8 cellular contexts compared by ENCODE assay signal in genomic region chr19:2289714-2290435, GRCh38. TPM values are rescaled to one million over a fixed set of nuclear protein-coding genes. Genes with fewer than 3 reads are reported as not detected.
DNase-seq lines count a peak whose midpoint lies in the region; ATAC-seq and TF ChIP-seq lines count a peak whose summit lies in the region.

No MANE protein-coding gene starts in this region.

- in situ Hi-C loops in mammary epithelial cell (cut with MboI; ENCODE audit: low sequenced_read_pairs in 2 of 2), result no loop called here

- H3K9ac ChIP-seq in mammary epithelial cell (ENCODE audit: insufficient read depth, low read length), result no peak overlapping the region

- TF ChIP-seq CTCF in mammary epithelial cell (conservative IDR thresholded peaks at IDR 0.05 in 1 of 2, IDR thresholded peaks at IDR 0.05 in 1 of 2; ENCODE audit: extremely low read depth in 1 of 2, insufficient read depth in 1 of 2, low read depth in 1 of 2, low read length in 2 of 2), result no peak

- H3K4me2 ChIP-seq in mammary epithelial cell (ENCODE audit: insufficient read depth, low read depth, low read length), result peak overlapping the region; percentile 91

- H3K79me2 ChIP-seq in mammary epithelial cell (ENCODE audit: insufficient read depth, low read length), result no peaks in the 10 kb centered on the region

- dilution Hi-C loops in mammary epithelial cell (cut with HindIII; ENCODE audit: low sequenced_read_pairs), result loop anchor here (25.0 kb wide), 1 partner anchor 122 kb away; no protein-coding TSS in a partner anchor

- WGBS in mammary epithelial cell (ENCODE audit: low coverage, missing lambda C conversion rate), result 4% methylated on average over 36 of the region's 74 CpGs

- BruUV-seq in mammary epithelial cell (replicated peaks; lab: Mats Ljungman, UMichigan), result no TSS peak

- intact Hi-C loops in mammary epithelial cell (cut with micrococcal nuclease), result no loop called here

- H3K9me3 ChIP-seq in mammary epithelial cell (replicated peaks; ENCODE audit: insufficient read depth, low read length), result no peaks in the 10 kb centered on the region

- peaks cover 9% of the 10 kb centered on the region for H4K20me1 ChIP-seq in mammary epithelial cell (ENCODE audit: insufficient read depth, low read length)

- peak; percentile 79 for DNase-seq in activated CD8-positive, alpha-beta memory T cell treated with anti-CD3 and anti-CD28 coated beads for 24 hours
- no peak for DNase-seq in activated CD8-positive, alpha-beta memory T cell treated with anti-CD3 and anti-CD28 coated beads, Interleukin-2, amount 50 U/mL, for 4 hours
- DNase-seq in SIG-M5 treated with dmso at 0.1 percent for 504 hours (lab: John Stamatoyannopoulos, UW; ENCODE audit: unreplicated experiment) (peak; percentile 95), mammary epithelial cell (peak; percentile 24), midbrain (lab: John Stamatoyannopoulos, UW) (peak; percentile 28), NCI-H345 (lab: John Stamatoyannopoulos, UW) (no peak)

- CTCF ChIA-PET in mammary epithelial cell (lab: Charles Lee; ENCODE audit: low non-redundant PET), result no interaction called here

- peak overlapping the region in 2 of 3 experiments; percentile 14 to 39 for H3K4me3 ChIP-seq in mammary epithelial cell (replicated peaks in 1 of 3; ENCODE audit: insufficient read depth in 1 of 3, low read depth in 2 of 3, low read length in 3 of 3)

- H2AFZ ChIP-seq in mammary epithelial cell (ENCODE audit: low read depth, low read length), result peak overlapping the region; percentile 74

- peaks cover 25% of the 10 kb centered on the region for H3K27me3 ChIP-seq in mammary epithelial cell (ENCODE audit: insufficient read depth, low read length)

- H3K4me1 ChIP-seq in mammary epithelial cell (ENCODE audit: insufficient read depth, low read length), result peaks cover 19% of the 10 kb centered on the region

- H3K36me3 ChIP-seq in mammary epithelial cell (ENCODE audit: insufficient read depth, low read length), result no peaks in the 10 kb centered on the region

- ATAC-seq in HG03354 (IDR thresholded peaks at IDR 0.05; ENCODE audit: poor library complexity, severe bottlenecking, unreplicated experiment), result no peak
- ATAC-seq in HG03442 (IDR thresholded peaks at IDR 0.05; ENCODE audit: unreplicated experiment), result no peak

- no peak overlapping the region for H3K27ac ChIP-seq in mammary epithelial cell (ENCODE audit: insufficient read depth, low read depth, low read length)

RNA-seq across cellular contexts. Expression of gene PEAK3, which starts 7.9 kb away (rescaled TPM):
- total RNA-seq in mammary epithelial cell, result not detected
- not detected for polyA plus RNA-seq in mammary epithelial cell
- not detected for polyA minus RNA-seq in mammary epithelial cell

RNA-seq across cellular contexts. Expression of gene LINGO3, which starts 18.1 kb away (rescaled TPM):
- not detected for total RNA-seq in mammary epithelial cell
- not detected for polyA plus RNA-seq in mammary epithelial cell
- not detected for polyA minus RNA-seq in mammary epithelial cell

RNA-seq across cellular contexts. Expression of gene JSRP1, which starts 33.7 kb away (rescaled TPM):
- under 1 TPM in 1 of 2 donors, not detected in 1; 0.38 TPM for total RNA-seq in mammary epithelial cell
- polyA plus RNA-seq in mammary epithelial cell, result not detected
- not detected for polyA minus RNA-seq in mammary epithelial cell

RNA-seq across cellular contexts. Expression of gene LSM7, which starts 38.5 kb away (rescaled TPM):
- 10 to 100 TPM; 67.7 to 91.6 TPM for total RNA-seq in mammary epithelial cell
- polyA plus RNA-seq in mammary epithelial cell, result 442 TPM
- polyA minus RNA-seq in mammary epithelial cell, result 35.3 TPM

RNA-seq across cellular contexts. Expression of gene SPPL2B, which starts 38.6 kb away (rescaled TPM):
- total RNA-seq in mammary epithelial cell, result 10 to 100 TPM; 21.8 to 50.7 TPM
- polyA plus RNA-seq in mammary epithelial cell, result 13.5 TPM
- polyA minus RNA-seq in mammary epithelial cell, result 3.9 TPM

Comparison
In these comparisons a context has a peak if more than half of its experiments do, and no peak if none do; other contexts are left out.
1. DNase-seq: peak in activated CD8-positive, alpha-beta memory T cell treated with anti-CD3 and anti-CD28 coated beads for 24 hours (single experiment), SIG-M5 treated with dmso at 0.1 percent for 504 hours (single experiment), mammary epithelial cell (single experiment) and midbrain (single experiment); none in activated CD8-positive, alpha-beta memory T cell treated with anti-CD3 and anti-CD28 coated beads, Interleukin-2, amount 50 U/mL, for 4 hours (single experiment) and NCI-H345 (single experiment).